In the genomic region with DNA sequence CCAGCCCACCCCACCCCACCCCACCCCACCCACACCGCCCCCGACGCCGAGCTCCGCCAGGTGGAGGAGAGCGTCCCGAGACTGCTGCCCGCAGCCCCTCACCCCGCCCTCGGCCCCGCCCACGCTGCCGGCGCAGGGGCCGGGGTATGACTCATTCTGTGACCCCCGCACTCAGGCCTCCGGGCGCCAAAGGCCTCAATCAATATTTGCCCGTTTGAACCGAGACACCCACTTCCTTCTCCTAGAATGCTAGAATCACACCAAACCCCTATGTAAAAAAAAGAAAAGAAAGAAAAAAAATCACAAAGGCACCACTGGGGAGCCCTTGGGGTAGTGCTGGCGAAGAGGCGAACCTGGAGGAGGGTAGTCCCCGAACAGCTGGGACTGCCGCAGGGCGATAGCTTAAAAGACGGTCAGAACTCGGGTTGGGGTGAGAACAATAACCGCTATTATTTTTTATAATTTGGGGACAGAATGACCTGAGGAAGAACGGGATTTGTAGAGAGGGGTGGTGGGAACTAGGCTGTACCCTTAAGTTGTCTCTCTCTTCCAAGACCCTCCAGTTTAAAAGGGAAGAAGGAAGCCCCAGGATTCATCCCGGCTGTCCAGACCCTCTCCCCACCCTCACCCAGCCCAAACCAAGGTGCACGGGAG, we compare ENCODE assay signal across 10 cellular contexts. TPM values are rescaled to one million over a fixed set of nuclear protein-coding genes. Genes with fewer than 3 reads are reported as not detected.
A peak's percentile ranks its signal among the peaks of the same experiment; 100 is the strongest.
DNase-seq lines count a peak whose midpoint lies in the region; TF ChIP-seq lines count a peak whose summit lies in the region.
"Had no signal": no experiment of that assay in that cellular context is flagged by ENCODE, and none has a peak within 500 bp of the region (broad histone marks: within the 10 kb centered on the region; RNA-seq: fewer than 3 reads in every experiment).

No MANE protein-coding gene starts in this region.

- H3K27ac ChIP-seq in HEK293 (ENCODE audit: extremely low read depth, low read depth, low read length) (peak overlapping the region; percentile 92), ascending aorta (peak overlapping the region; percentile 68 to 83), MM.1S (ENCODE audit: low read length) (no peak overlapping the region)
- H3K27ac ChIP-seq: neutrophil had no signal

- TF ChIP-seq CTCF in HEK293 (tag by site-specific recombination; IDR thresholded peaks at IDR 0.05) (peak; percentile 17; the same call in 1 of the 2 replicates), ascending aorta (IDR thresholded peaks at IDR 0.05) (no peak), MM.1S (IDR thresholded peaks at IDR 0.05; ENCODE audit: low read length) (no peak)

- H3K9me2 ChIP-seq in MM.1S (replicated peaks; ENCODE audit: insufficient read depth, low read length) = no peaks in the 10 kb centered on the region

- DNase-seq in DMS53 (lab: John Stamatoyannopoulos, UW) = peak; percentile 87
- peak; percentile 70 for DNase-seq in NOMO-1 treated with DMSO at 0.1 percent for 48 hours (lab: John Stamatoyannopoulos, UW; ENCODE audit: unreplicated experiment)
- DNase-seq in ascending aorta (ENCODE audit: low spot score in 2 of 2) = no peak
- DNase-seq in islet precursor cell = peak; percentile 86
- peak; percentile 33 for DNase-seq in stimulated activated CD8-positive, alpha-beta memory T cell treated with anti-CD3 and anti-CD28 coated beads, Interleukin-12 subunit alpha, Interleukin-12 subunit beta, amount 100 ng/mL, for 4 hours (ENCODE audit: low read depth)
- no peak for DNase-seq in NCI-H82 (lab: John Stamatoyannopoulos, UW)
- no peak for DNase-seq in MM.1S

- H3K36me3 ChIP-seq in HEK293 (ENCODE audit: control insufficient read depth in 2 of 2, insufficient read depth in 1 of 2, low read length in 2 of 2) = peaks cover 19 to 33% of the 10 kb centered on the region in 2 experiments
- peaks cover 4 to 28% of the 10 kb centered on the region in 2 donors for H3K36me3 ChIP-seq in ascending aorta
- H3K36me3 ChIP-seq in MM.1S (replicated peaks; ENCODE audit: insufficient read depth, low read length) = no peaks in the 10 kb centered on the region
- H3K36me3 ChIP-seq: neutrophil had no signal

- H3K9ac ChIP-seq in MM.1S (ENCODE audit: low read length) = no peak overlapping the region

- H2AFZ ChIP-seq in MM.1S (ENCODE audit: low read length) = no peak overlapping the region

- H3K27me3 ChIP-seq in ascending aorta = no peaks in the 10 kb centered on the region
- H3K27me3 ChIP-seq in MM.1S (replicated peaks; ENCODE audit: insufficient read depth, low read length) = peaks cover 24% of the 10 kb centered on the region

- no peak overlapping the region for H3K4me2 ChIP-seq in MM.1S (ENCODE audit: low read depth, low read length)

- H3K4me3 ChIP-seq in HEK293 (ENCODE audit: low read depth, low read length) (peak overlapping the region; percentile 68), ascending aorta (peak overlapping the region; percentile 71 to 73), MM.1S (ENCODE audit: low read length) (no peak overlapping the region)

- CTCF ChIA-PET in HEK293 (lab: Yijun Ruan, JAX) = interaction anchor here (0.9 to 20.1 kb wide), 9 partner anchors 8 to 76 kb away, joined by 3 to 316 read pairs (median 16); a partner anchor contains a TSS

- POLR2A ChIA-PET in HEK293 (lab: Yijun Ruan, JAX) = interaction anchor here (0.6 to 7.8 kb wide), 24 partner anchors 9 to 757 kb away, joined by 3 to 202 read pairs (median 14); a partner anchor contains a TSS

- H3K9me3 ChIP-seq in HEK293 (ENCODE audit: control insufficient read depth, insufficient read depth, low read depth, low read length) (no peaks in the 10 kb centered on the region), ascending aorta (no peaks in the 10 kb centered on the region), MM.1S (replicated peaks; ENCODE audit: insufficient read depth, low read length) (no peaks in the 10 kb centered on the region)
- H3K9me3 ChIP-seq: neutrophil had no signal

- H3F3A ChIP-seq in MM.1S (ENCODE audit: insufficient read depth, low read length) = no peaks in the 10 kb centered on the region

- no peaks in the 10 kb centered on the region for H3K79me2 ChIP-seq in MM.1S (ENCODE audit: low read length)

- intact Hi-C loops in ascending aorta (cut with DNase I) = loop anchor here (2.0 to 5.0 kb wide), 2 partner anchors 23 to 78 kb away; no protein-coding TSS in a partner anchor

- peaks cover 18% of the 10 kb centered on the region for H3K4me1 ChIP-seq in HEK293 (ENCODE audit: control insufficient read depth, insufficient read depth, low read length)
- H3K4me1 ChIP-seq in ascending aorta = peaks cover 0 to 10% of the 10 kb centered on the region in 2 donors
- no peaks in the 10 kb centered on the region for H3K4me1 ChIP-seq in MM.1S (ENCODE audit: low read length)

- no peaks in the 10 kb centered on the region for H4K20me1 ChIP-seq in MM.1S (ENCODE audit: insufficient read depth, low read length)

TF ChIP-seq in HEK293, 187 proteins besides CTCF, POLR2A, EP300 and RAD21 (continues in another document):
- TF ChIP-seq MEIS1 (CRISPR knock-in tag; IDR thresholded peaks at IDR 0.05; ENCODE audit: borderline replicate concordance) (no peak), ZNF621 (tag by site-specific recombination; IDR thresholded peaks at IDR 0.05) (no peak), ZNF416 (tag by site-specific recombination; IDR thresholded peaks at IDR 0.05) (no peak), SP3 (tag by site-specific recombination; IDR thresholded peaks at IDR 0.05) (no peak; the same call in 1 of the 2 replicates), ZNF10 (tag by site-specific recombination; IDR thresholded peaks at IDR 0.05) (no peak), ZNF660 (tag by site-specific recombination; IDR thresholded peaks at IDR 0.05) (no peak), YY1 (tag by site-specific recombination; IDR thresholded peaks at IDR 0.05) (no peak), ZNF274 (IDR thresholded peaks at IDR 0.05; ENCODE audit: low read length) (no peak), ZNF274 (tag by site-specific recombination; IDR thresholded peaks at IDR 0.05; ENCODE audit: borderline replicate concordance) (no peak), ZIC2 (tag by site-specific recombination; IDR thresholded peaks at IDR 0.05) (no peak), ZSCAN30 (tag by site-specific recombination; IDR thresholded peaks at IDR 0.05) (no peak), ZNF121 (tag by site-specific recombination; IDR thresholded peaks at IDR 0.05) (no peak), GFI1B (tag by site-specific recombination; IDR thresholded peaks at IDR 0.05) (no peak), ZXDB (tag by site-specific recombination; IDR thresholded peaks at IDR 0.05) (peak; percentile 90), ZNF155 (tag by site-specific recombination; IDR thresholded peaks at IDR 0.05) (no peak), ZNF48 (tag by site-specific recombination; IDR thresholded peaks at IDR 0.05) (no peak), ZNF16 (tag by site-specific recombination; IDR thresholded peaks at IDR 0.05; ENCODE audit: low read depth) (no peak), ZNF654 (tag by site-specific recombination; IDR thresholded peaks at IDR 0.05; ENCODE audit: low read depth) (no peak), GLI4 (tag by site-specific recombination; IDR thresholded peaks at IDR 0.05) (no peak), KLF9 (tag by site-specific recombination; IDR thresholded peaks at IDR 0.05; ENCODE audit: low read depth) (peak; percentile 83), ZNF585B (tag by site-specific recombination; IDR thresholded peaks at IDR 0.05) (no peak), YY2 (tag by site-specific recombination; IDR thresholded peaks at IDR 0.05) (no peak), GLIS1 (tag by site-specific recombination; IDR thresholded peaks at IDR 0.05) (peak; percentile 86)
- TF ChIP-seq, protein P1, sequence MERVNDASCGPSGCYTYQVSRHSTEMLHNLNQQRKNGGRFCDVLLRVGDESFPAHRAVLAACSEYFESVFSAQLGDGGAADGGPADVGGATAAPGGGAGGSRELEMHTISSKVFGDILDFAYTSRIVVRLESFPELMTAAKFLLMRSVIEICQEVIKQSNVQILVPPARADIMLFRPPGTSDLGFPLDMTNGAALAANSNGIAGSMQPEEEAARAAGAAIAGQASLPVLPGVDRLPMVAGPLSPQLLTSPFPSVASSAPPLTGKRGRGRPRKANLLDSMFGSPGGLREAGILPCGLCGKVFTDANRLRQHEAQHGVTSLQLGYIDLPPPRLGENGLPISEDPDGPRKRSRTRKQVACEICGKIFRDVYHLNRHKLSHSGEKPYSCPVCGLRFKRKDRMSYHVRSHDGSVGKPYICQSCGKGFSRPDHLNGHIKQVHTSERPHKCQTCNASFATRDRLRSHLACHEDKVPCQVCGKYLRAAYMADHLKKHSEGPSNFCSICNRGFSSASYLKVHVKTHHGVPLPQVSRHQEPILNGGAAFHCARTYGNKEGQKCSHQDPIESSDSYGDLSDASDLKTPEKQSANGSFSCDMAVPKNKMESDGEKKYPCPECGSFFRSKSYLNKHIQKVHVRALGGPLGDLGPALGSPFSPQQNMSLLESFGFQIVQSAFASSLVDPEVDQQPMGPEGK (tag by site-specific recombination; IDR thresholded peaks at IDR 0.05) = peak; percentile 91

RNA-seq across cellular contexts. Expression of a gene that starts 0.9 kb away (rescaled TPM):
- total RNA-seq in ascending aorta = 54.3 TPM
- total RNA-seq: LHCN-M2 had no signal

RNA-seq across cellular contexts. Expression of a gene that starts 44.9 kb away (rescaled TPM):
- 285 TPM for total RNA-seq in ascending aorta

RNA-seq across cellular contexts. Expression of a gene that starts 55.2 kb away (rescaled TPM):
- total RNA-seq in ascending aorta = not detected
- total RNA-seq: LHCN-M2 had no signal

Comparison
In these comparisons a context has a peak if more than half of its experiments do, and no peak if none do; other contexts are left out.
1. DNase-seq: peak in DMS53 (single experiment), NOMO-1 treated with DMSO at 0.1 percent for 48 hours (single experiment), islet precursor cell (single experiment) and stimulated activated CD8-positive, alpha-beta memory T cell treated with anti-CD3 and anti-CD28 coated beads, Interleukin-12 subunit alpha, Interleukin-12 subunit beta, amount 100 ng/mL, for 4 hours (single experiment); none in ascending aorta (0 of 2), NCI-H82 (single experiment) and MM.1S (single experiment).